1 cellular context compared by ENCODE assay signal in the genomic region with DNA sequence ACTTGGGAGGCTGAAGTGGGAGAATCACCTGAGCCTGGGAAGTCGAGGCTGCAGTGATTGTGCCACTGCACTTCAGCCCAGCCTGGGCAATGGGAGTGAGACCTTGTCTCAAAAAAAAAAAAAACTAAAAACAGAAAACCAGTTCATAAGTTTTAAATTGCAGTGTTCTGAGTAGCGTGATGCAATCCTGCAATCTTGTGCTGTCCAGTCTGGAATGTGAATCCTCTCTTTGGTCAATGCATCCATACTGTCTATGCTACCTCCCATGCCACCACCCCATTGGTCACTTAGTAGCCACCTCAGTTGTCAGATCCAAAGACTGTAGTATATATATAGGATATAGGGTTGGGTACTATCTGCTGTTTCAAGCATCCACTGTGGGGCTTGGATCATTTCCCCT.
TF ChIP-seq lines count a peak whose summit lies in the region.

No MANE protein-coding gene starts in this region.

TF ChIP-seq in H1, 55 proteins besides CTCF, POLR2A, EP300 and RAD21:
- TF ChIP-seq PHF8 (conservative IDR thresholded peaks at IDR 0.05; ENCODE audit: low read depth, low read length): no peak
- TF ChIP-seq RNF2 (IDR thresholded peaks at IDR 0.05; ENCODE audit: borderline replicate concordance, low read depth, low read length, missing control alignments, poor library complexity, severe bottlenecking): no peak
- no peak for TF ChIP-seq RFX5 (IDR thresholded peaks at IDR 0.05; ENCODE audit: borderline replicate concordance, low read depth, low read length)
- no peak for TF ChIP-seq NANOG (IDR thresholded peaks at IDR 0.05; ENCODE audit: insufficient read depth, low read depth, low read length, poor library complexity, severe bottlenecking)
- TF ChIP-seq SIN3A (conservative IDR thresholded peaks at IDR 0.05 in 1 of 2, IDR thresholded peaks at IDR 0.05 in 1 of 2; ENCODE audit: low read depth in 1 of 2, low read length in 2 of 2): no peak
- no peak for TF ChIP-seq ZNF274 (IDR thresholded peaks at IDR 0.05; ENCODE audit: borderline replicate concordance, extremely low read depth, low read length)
- TF ChIP-seq SUZ12 (IDR thresholded peaks at IDR 0.05; ENCODE audit: low read length): no peak
- TF ChIP-seq, protein P1, sequence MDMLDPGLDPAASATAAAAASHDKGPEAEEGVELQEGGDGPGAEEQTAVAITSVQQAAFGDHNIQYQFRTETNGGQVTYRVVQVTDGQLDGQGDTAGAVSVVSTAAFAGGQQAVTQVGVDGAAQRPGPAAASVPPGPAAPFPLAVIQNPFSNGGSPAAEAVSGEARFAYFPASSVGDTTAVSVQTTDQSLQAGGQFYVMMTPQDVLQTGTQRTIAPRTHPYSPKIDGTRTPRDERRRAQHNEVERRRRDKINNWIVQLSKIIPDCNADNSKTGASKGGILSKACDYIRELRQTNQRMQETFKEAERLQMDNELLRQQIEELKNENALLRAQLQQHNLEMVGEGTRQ (IDR thresholded peaks at IDR 0.05; ENCODE audit: low read length): no peak
- TF ChIP-seq TEAD4 (IDR thresholded peaks at IDR 0.05; ENCODE audit: low read depth, low read length): no peak
- no peak for TF ChIP-seq RXRA (IDR thresholded peaks at IDR 0.05; ENCODE audit: insufficient read depth, low read depth, low read length)
